ENCODE assay signal across 8 cellular contexts in genomic region chr2:38095996-38096861, GRCh38. TPM values are rescaled to one million over a fixed set of nuclear protein-coding genes. Genes with fewer than 3 reads are reported as not detected.
DNase-seq lines count a peak whose midpoint lies in the region; ATAC-seq and TF ChIP-seq lines count a peak whose summit lies in the region.

No MANE protein-coding gene starts in this region.

- CTCF ChIA-PET in activated CD4-positive, alpha-beta memory T cell treated with anti-CD3 and anti-CD28 coated beads for 36 hours (lab: Charles Lee): interaction anchor here (1.0 to 1.4 kb wide), 3 partner anchors 19 to 178 kb away, joined by 3 to 5 read pairs (median 3); partner anchors contain the start of gene CYP1B1

- H3K36me3 ChIP-seq in neural progenitor cell: no peaks in the 10 kb centered on the region

- H3K9me3 ChIP-seq in neural progenitor cell (ENCODE audit: low read depth): no peaks in the 10 kb centered on the region

- H3K4me3 ChIP-seq in HL-60 (replicated peaks; ENCODE audit: insufficient read depth, low read length) (no peak overlapping the region), neural progenitor cell (no peak overlapping the region)

- ATAC-seq in GM18519 (IDR thresholded peaks at IDR 0.05; ENCODE audit: low FRiP score, unreplicated experiment): peak; percentile 68

- peak overlapping the region in 3 of 5 experiments; percentile 52 to 88 (median 67) for H3K27ac Mint-ChIP-seq in brain
- no peak overlapping the region for H3K27ac Mint-ChIP-seq in neural progenitor cell
- H3K27ac Mint-ChIP-seq in activated CD4-positive, alpha-beta memory T cell treated with anti-CD3 and anti-CD28 coated beads for 36 hours: no peak overlapping the region

- TF ChIP-seq CTCF in HL-60 (IDR thresholded peaks at IDR 0.05; ENCODE audit: insufficient read depth, low read length) (no peak), brain (conservative IDR thresholded peaks at IDR 0.05) (no peak), neural progenitor cell (IDR thresholded peaks at IDR 0.05) (no peak)

- H3K4me1 Mint-ChIP-seq in brain (peaks cover 63% of the 10 kb centered on the region), neural progenitor cell (peaks cover 56% of the 10 kb centered on the region)
- H3K4me1 Mint-ChIP-seq in activated CD4-positive, alpha-beta memory T cell treated with anti-CD3 and anti-CD28 coated beads for 36 hours (ENCODE audit: low read depth): peaks cover 9% of the 10 kb centered on the region

- H3K4me1 ChIP-seq in neural progenitor cell: peaks cover 37% of the 10 kb centered on the region

- no peak overlapping the region for H2AFZ ChIP-seq in neural progenitor cell (replicated peaks)

- no peaks in the 10 kb centered on the region for H4K20me1 ChIP-seq in neural progenitor cell (ENCODE audit: low read depth)

- POLR2A ChIA-PET in activated CD4-positive, alpha-beta memory T cell treated with anti-CD3 and anti-CD28 coated beads for 36 hours (lab: Charles Lee): interaction anchor here (1.6 kb wide), 1 partner anchor 19 kb away, joined by 5 read pairs; no protein-coding TSS in a partner anchor

- intact Hi-C loops in activated CD4-positive, alpha-beta memory T cell treated with anti-CD3 and anti-CD28 coated beads for 36 hours (cut with micrococcal nuclease): no loop called here

- H3K9me3 Mint-ChIP-seq in brain (peaks cover 0 to 4% (median 0%) of the 10 kb centered on the region in 5 experiments), neural progenitor cell (no peaks in the 10 kb centered on the region)
- no peaks in the 10 kb centered on the region for H3K9me3 Mint-ChIP-seq in activated CD4-positive, alpha-beta memory T cell treated with anti-CD3 and anti-CD28 coated beads for 36 hours

- H3K36me3 Mint-ChIP-seq in brain (no peaks in the 10 kb centered on the region), neural progenitor cell (no peaks in the 10 kb centered on the region)
- H3K36me3 Mint-ChIP-seq in activated CD4-positive, alpha-beta memory T cell treated with anti-CD3 and anti-CD28 coated beads for 36 hours: no peaks in the 10 kb centered on the region

- H3K27me3 ChIP-seq in HL-60 (ENCODE audit: insufficient read depth, poor library complexity, severe bottlenecking): no peaks in the 10 kb centered on the region
- peaks cover 44% of the 10 kb centered on the region for H3K27me3 ChIP-seq in neural progenitor cell

- peak overlapping the region; percentile 95 for H3K27ac ChIP-seq in HL-60 (replicated peaks)
- H3K27ac ChIP-seq in neural progenitor cell: no peak overlapping the region

- H3K79me2 ChIP-seq in neural progenitor cell (ENCODE audit: low read depth): no peaks in the 10 kb centered on the region

- in situ Hi-C loops in G401 (cut with HindIII; ENCODE audit: low sequenced_read_pairs): no loop called here

- H3K4me3 Mint-ChIP-seq in brain (peak overlapping the region in 2 of 5 experiments; percentile 19 to 28), neural progenitor cell (no peak overlapping the region)
- no peak overlapping the region for H3K4me3 Mint-ChIP-seq in activated CD4-positive, alpha-beta memory T cell treated with anti-CD3 and anti-CD28 coated beads for 36 hours

- H3K27me3 Mint-ChIP-seq in brain (peaks cover 5% of the 10 kb centered on the region), neural progenitor cell (ENCODE audit: insufficient read depth, low read depth) (peaks cover 8% of the 10 kb centered on the region)
- H3K27me3 Mint-ChIP-seq in activated CD4-positive, alpha-beta memory T cell treated with anti-CD3 and anti-CD28 coated beads for 36 hours: peaks cover 66% of the 10 kb centered on the region

- peaks cover 9% of the 10 kb centered on the region for H3F3A ChIP-seq in neural progenitor cell (ENCODE audit: low read depth)

- no peak overlapping the region for H3K9ac ChIP-seq in neural progenitor cell

- peak overlapping the region; percentile 70 for H3K4me2 ChIP-seq in neural progenitor cell

- peak; percentile 94 to 97 for DNase-seq in HL-60 (ENCODE audit: low read depth in 1 of 2, low spot score in 1 of 2)
- DNase-seq in neural progenitor cell (ENCODE audit: low spot score): peak; percentile 7
- DNase-seq in G401 (ENCODE audit: low spot score): no peak
- no peak for DNase-seq in NCI-H1417 (lab: John Stamatoyannopoulos, UW)
- DNase-seq in DMS 273 (lab: John Stamatoyannopoulos, UW; ENCODE audit: unreplicated experiment): no peak
- no peak for DNase-seq in activated CD4-positive, alpha-beta memory T cell treated with anti-CD3 and anti-CD28 coated beads for 36 hours

RNA-seq across cellular contexts. Expression of gene CYP1B1, which starts 20.3 kb away (rescaled TPM):
- polyA plus RNA-seq in brain (ENCODE audit: insufficient read depth, low read depth, low replicate concordance): 1.3 TPM
- total RNA-seq in neural progenitor cell (ENCODE audit: low replicate concordance): 0.39 and 0.62 TPM in 2 replicates
- not detected in 2 replicates for total RNA-seq in G401 (2014; rRNA removed; shearing (Covaris generic))
- total RNA-seq in activated CD4-positive, alpha-beta memory T cell treated with anti-CD3 and anti-CD28 coated beads for 36 hours: 1 to 10 TPM; 3.3 to 4.3 TPM

Comparison
In these comparisons a context has a peak if more than half of its experiments do, and no peak if none do; other contexts are left out.
1. DNase-seq: peak in HL-60 (2 of 2) and neural progenitor cell (single experiment); none in G401 (single experiment), NCI-H1417 (0 of 3), DMS 273 (single experiment) and activated CD4-positive, alpha-beta memory T cell treated with anti-CD3 and anti-CD28 coated beads for 36 hours (single experiment).
2. H3K27ac Mint-ChIP-seq: peak in brain (3 of 5); none in neural progenitor cell (single experiment) and activated CD4-positive, alpha-beta memory T cell treated with anti-CD3 and anti-CD28 coated beads for 36 hours (single experiment).